ENCODE assay signal across 23 cellular contexts in the genomic region with DNA sequence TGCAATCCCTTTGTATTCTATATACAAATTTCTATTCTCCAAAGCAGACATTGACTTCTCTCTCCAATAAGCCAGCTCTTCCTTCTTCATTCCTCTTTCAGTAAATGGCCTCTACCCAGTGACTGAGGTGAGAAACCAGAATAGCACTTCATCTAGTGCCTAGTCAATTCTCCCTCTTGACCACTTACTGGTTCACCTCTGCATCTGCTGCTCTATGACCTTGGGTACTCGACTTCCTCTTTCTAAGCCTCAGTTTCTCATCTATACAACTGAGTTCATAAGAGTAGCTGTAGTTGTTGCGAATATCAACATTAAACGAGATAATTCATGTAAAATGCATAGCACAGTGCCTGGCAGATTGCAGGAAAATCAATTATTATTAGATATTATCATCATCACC. TPM values are rescaled to one million over a fixed set of nuclear protein-coding genes. Genes with fewer than 3 reads are reported as not detected.
A peak's percentile ranks its signal among the peaks of the same experiment; 100 is the strongest.
DNase-seq lines count a peak whose midpoint lies in the region; ATAC-seq and TF ChIP-seq lines count a peak whose summit lies in the region.
"Had no signal": no experiment of that assay in that cellular context is flagged by ENCODE, and none has a peak within 500 bp of the region (broad histone marks: within the 10 kb centered on the region; RNA-seq: fewer than 3 reads in every experiment).

No MANE protein-coding gene starts in this region.

- peak; percentile 37 for ATAC-seq in GM18858 (IDR thresholded peaks at IDR 0.05; ENCODE audit: unreplicated experiment)
- peak; percentile 60 for ATAC-seq in HG02884 (IDR thresholded peaks at IDR 0.05; ENCODE audit: unreplicated experiment)
- ATAC-seq in upper lobe of right lung = no peak
- ATAC-seq: activated CD8-positive, alpha-beta memory T cell treated with anti-CD3 and anti-CD28 coated beads, Interleukin-2, amount 10 ng/mL, durations not matched to agents 7 days and 5 days; left lung; sciatic nerve had no signal

- H3K27me3 ChIP-seq in upper lobe of right lung = no peaks in the 10 kb centered on the region
- H3K27me3 ChIP-seq: left lung, tibial artery had no signal

- H3K9me3 Mint-ChIP-seq in CD14-positive monocyte (peaks cover 0 to 4% (median 0%) of the 10 kb centered on the region in 7 donors), endothelial cell (ENCODE audit: unreplicated experiment) (no peaks in the 10 kb centered on the region)
- peaks cover 4% of the 10 kb centered on the region for H3K9me3 Mint-ChIP-seq in activated naive CD8-positive, alpha-beta T cell (ENCODE audit: low read depth)
- H3K9me3 Mint-ChIP-seq: nephron progenitor cell had no signal

- no peaks in the 10 kb centered on the region for H3K4me1 ChIP-seq in upper lobe of right lung

- DNase-seq in CD14-positive monocyte (ENCODE audit: low spot score) (no peak), upper lobe of right lung (no peak), endothelial cell (ENCODE audit: low spot score) (no peak), SHP77 treated with DMSO at 0.1 percent for 48 hours (lab: John Stamatoyannopoulos, UW) (no peak), NCI-H524 (lab: John Stamatoyannopoulos, UW) (no peak)
- DNase-seq: activated CD8-positive, alpha-beta memory T cell treated with anti-CD3 and anti-CD28 coated beads, Interleukin-2, amount 10 ng/mL, durations not matched to agents 7 days and 5 days; activated effector memory CD4-positive, alpha-beta T cell treated with anti-CD3 and anti-CD28 coated beads, Interleukin-2, amount 50 U/mL, for 16 hours; GDM1; head of caudate nucleus; IMR-90; left lung; midbrain; NCI-H146; NCI-H2171; NCI-H526 treated with DMSO at 0.1 percent for 48 hours; nephron progenitor cell; stimulated activated CD4-positive, alpha-beta T cell treated with anti-CD3 and anti-CD28 coated beads, Interleukin-15, amount 100 ng/mL, for 24 hours; tibial artery had no signal

- no peaks in the 10 kb centered on the region for H3K27me3 Mint-ChIP-seq in CD14-positive monocyte (ENCODE audit: low read depth in 3 of 3)
- no peaks in the 10 kb centered on the region for H3K27me3 Mint-ChIP-seq in activated naive CD8-positive, alpha-beta T cell
- H3K27me3 Mint-ChIP-seq in endothelial cell (ENCODE audit: unreplicated experiment) = no peaks in the 10 kb centered on the region
- H3K27me3 Mint-ChIP-seq: activated CD8-positive, alpha-beta memory T cell treated with anti-CD3 and anti-CD28 coated beads, Interleukin-2, amount 10 ng/mL, durations not matched to agents 7 days and 5 days had no signal

- no peak overlapping the region for H3K4me3 ChIP-seq in upper lobe of right lung
- H3K4me3 ChIP-seq: left lung, tibial artery had no signal

- intact Hi-C loops in CD14-positive monocyte (cut with micrococcal nuclease) = no loop called here
- intact Hi-C loops in upper lobe of right lung (cut with DNase I) = no loop called here

- H3K4me3 Mint-ChIP-seq in CD14-positive monocyte = peak overlapping the region in 1 of 2 donors; percentile 52
- H3K4me3 Mint-ChIP-seq in activated naive CD8-positive, alpha-beta T cell = peak overlapping the region; percentile 8
- H3K4me3 Mint-ChIP-seq in endothelial cell (ENCODE audit: unreplicated experiment) = no peak overlapping the region
- H3K4me3 Mint-ChIP-seq: activated CD8-positive, alpha-beta memory T cell treated with anti-CD3 and anti-CD28 coated beads, Interleukin-2, amount 10 ng/mL, durations not matched to agents 7 days and 5 days; nephron progenitor cell had no signal

- no peak for TF ChIP-seq CTCF in CD14-positive monocyte (IDR thresholded peaks at IDR 0.05)
- TF ChIP-seq CTCF in upper lobe of right lung (IDR thresholded peaks at IDR 0.05) = no peak
- TF ChIP-seq CTCF in endothelial cell (IDR thresholded peaks at IDR 0.05; ENCODE audit: unreplicated experiment) = no peak

- H3K27ac Mint-ChIP-seq in CD14-positive monocyte (peak overlapping the region in 6 of 7 donors; percentile 58 to 87 (median 78)), endothelial cell (ENCODE audit: unreplicated experiment) (no peak overlapping the region)
- H3K27ac Mint-ChIP-seq in activated naive CD8-positive, alpha-beta T cell = peak overlapping the region; percentile 67
- H3K27ac Mint-ChIP-seq: activated CD8-positive, alpha-beta memory T cell treated with anti-CD3 and anti-CD28 coated beads, Interleukin-2, amount 10 ng/mL, durations not matched to agents 7 days and 5 days; nephron progenitor cell had no signal

- H3K4me1 Mint-ChIP-seq in CD14-positive monocyte = peaks cover 79% of the 10 kb centered on the region
- peaks cover 77% of the 10 kb centered on the region for H3K4me1 Mint-ChIP-seq in activated naive CD8-positive, alpha-beta T cell (ENCODE audit: low read depth)
- H3K4me1 Mint-ChIP-seq in endothelial cell (ENCODE audit: unreplicated experiment) = peaks cover 7% of the 10 kb centered on the region
- H3K4me1 Mint-ChIP-seq: nephron progenitor cell had no signal

- H3K36me3 Mint-ChIP-seq in CD14-positive monocyte (peaks cover 12 to 13% of the 10 kb centered on the region in 2 donors), endothelial cell (ENCODE audit: low read depth, unreplicated experiment) (no peaks in the 10 kb centered on the region)
- peaks cover 11% of the 10 kb centered on the region for H3K36me3 Mint-ChIP-seq in activated naive CD8-positive, alpha-beta T cell

- H3K36me3 ChIP-seq in upper lobe of right lung = no peaks in the 10 kb centered on the region
- H3K36me3 ChIP-seq: left lung, tibial artery had no signal

- no peaks in the 10 kb centered on the region for H3K9me3 ChIP-seq in upper lobe of right lung
- H3K9me3 ChIP-seq: left lung, tibial artery had no signal

- no peak overlapping the region for H3K27ac ChIP-seq in upper lobe of right lung
- H3K27ac ChIP-seq: C4-2B, left lung, tibial artery had no signal

RNA-seq across cellular contexts. Expression of a gene that starts 12.4 kb away (rescaled TPM):
- polyA plus RNA-seq in CD14-positive monocyte = 10 to 100 TPM; 46.3 to 67.9 TPM
- total RNA-seq in upper lobe of right lung (78.4 TPM), endothelial cell (ENCODE audit: unreplicated experiment) (7.4 TPM)
